In the genomic region with DNA sequence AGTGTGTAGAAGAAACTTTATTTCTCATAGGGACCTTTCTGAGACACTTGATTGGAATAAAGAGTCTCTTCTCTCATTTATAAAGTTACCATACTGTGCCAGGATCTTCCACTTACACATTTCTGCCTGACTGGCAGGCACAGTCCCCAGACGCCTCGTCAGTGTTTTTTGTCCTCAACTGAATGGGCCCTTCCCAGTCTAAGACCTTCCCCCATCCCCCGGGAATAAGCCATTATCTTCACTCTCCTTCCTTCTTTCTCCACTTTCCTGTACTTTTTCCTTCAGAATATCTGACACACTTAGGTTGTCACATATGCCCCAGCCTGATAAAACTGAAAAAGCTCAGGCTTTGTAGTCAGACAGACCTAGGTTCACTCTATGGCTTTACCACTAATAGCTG, we compare ENCODE assay signal across 2 cellular contexts.
TF ChIP-seq lines count a peak whose summit lies in the region.

No MANE protein-coding gene starts in this region.

TF ChIP-seq in IMR-90, 13 proteins besides CTCF, POLR2A, EP300 and RAD21:
- TF ChIP-seq MAFK (IDR thresholded peaks at IDR 0.05; ENCODE audit: low read depth, low read length): no peak
- TF ChIP-seq RFX5 (IDR thresholded peaks at IDR 0.05; ENCODE audit: low read depth, low read length): no peak
- TF ChIP-seq, protein P1, sequence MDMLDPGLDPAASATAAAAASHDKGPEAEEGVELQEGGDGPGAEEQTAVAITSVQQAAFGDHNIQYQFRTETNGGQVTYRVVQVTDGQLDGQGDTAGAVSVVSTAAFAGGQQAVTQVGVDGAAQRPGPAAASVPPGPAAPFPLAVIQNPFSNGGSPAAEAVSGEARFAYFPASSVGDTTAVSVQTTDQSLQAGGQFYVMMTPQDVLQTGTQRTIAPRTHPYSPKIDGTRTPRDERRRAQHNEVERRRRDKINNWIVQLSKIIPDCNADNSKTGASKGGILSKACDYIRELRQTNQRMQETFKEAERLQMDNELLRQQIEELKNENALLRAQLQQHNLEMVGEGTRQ (IDR thresholded peaks at IDR 0.05; ENCODE audit: low read depth, low read length): no peak

TF ChIP-seq in WTC11, 78 proteins besides CTCF, POLR2A, EP300 and RAD21:
- TF ChIP-seq GTF2I (CRISPR knock-in tag; conservative IDR thresholded peaks at IDR 0.05): no peak
- no peak for TF ChIP-seq FOXJ3 (CRISPR knock-in tag; IDR thresholded peaks at IDR 0.05; ENCODE audit: borderline replicate concordance)
- TF ChIP-seq, protein P2, sequence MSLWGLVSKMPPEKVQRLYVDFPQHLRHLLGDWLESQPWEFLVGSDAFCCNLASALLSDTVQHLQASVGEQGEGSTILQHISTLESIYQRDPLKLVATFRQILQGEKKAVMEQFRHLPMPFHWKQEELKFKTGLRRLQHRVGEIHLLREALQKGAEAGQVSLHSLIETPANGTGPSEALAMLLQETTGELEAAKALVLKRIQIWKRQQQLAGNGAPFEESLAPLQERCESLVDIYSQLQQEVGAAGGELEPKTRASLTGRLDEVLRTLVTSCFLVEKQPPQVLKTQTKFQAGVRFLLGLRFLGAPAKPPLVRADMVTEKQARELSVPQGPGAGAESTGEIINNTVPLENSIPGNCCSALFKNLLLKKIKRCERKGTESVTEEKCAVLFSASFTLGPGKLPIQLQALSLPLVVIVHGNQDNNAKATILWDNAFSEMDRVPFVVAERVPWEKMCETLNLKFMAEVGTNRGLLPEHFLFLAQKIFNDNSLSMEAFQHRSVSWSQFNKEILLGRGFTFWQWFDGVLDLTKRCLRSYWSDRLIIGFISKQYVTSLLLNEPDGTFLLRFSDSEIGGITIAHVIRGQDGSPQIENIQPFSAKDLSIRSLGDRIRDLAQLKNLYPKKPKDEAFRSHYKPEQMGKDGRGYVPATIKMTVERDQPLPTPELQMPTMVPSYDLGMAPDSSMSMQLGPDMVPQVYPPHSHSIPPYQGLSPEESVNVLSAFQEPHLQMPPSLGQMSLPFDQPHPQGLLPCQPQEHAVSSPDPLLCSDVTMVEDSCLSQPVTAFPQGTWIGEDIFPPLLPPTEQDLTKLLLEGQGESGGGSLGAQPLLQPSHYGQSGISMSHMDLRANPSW (CRISPR knock-in tag; conservative IDR thresholded peaks at IDR 0.05; ENCODE audit: low read depth): no peak
- TF ChIP-seq TEAD4 (CRISPR knock-in tag; IDR thresholded peaks at IDR 0.05): no peak
- TF ChIP-seq SMAD3 (CRISPR knock-in tag; IDR thresholded peaks at IDR 0.05; ENCODE audit: borderline replicate concordance): no peak
- TF ChIP-seq IRF2 (CRISPR knock-in tag; IDR thresholded peaks at IDR 0.05; ENCODE audit: borderline replicate concordance, low read depth): no peak
- TF ChIP-seq, protein P3, sequence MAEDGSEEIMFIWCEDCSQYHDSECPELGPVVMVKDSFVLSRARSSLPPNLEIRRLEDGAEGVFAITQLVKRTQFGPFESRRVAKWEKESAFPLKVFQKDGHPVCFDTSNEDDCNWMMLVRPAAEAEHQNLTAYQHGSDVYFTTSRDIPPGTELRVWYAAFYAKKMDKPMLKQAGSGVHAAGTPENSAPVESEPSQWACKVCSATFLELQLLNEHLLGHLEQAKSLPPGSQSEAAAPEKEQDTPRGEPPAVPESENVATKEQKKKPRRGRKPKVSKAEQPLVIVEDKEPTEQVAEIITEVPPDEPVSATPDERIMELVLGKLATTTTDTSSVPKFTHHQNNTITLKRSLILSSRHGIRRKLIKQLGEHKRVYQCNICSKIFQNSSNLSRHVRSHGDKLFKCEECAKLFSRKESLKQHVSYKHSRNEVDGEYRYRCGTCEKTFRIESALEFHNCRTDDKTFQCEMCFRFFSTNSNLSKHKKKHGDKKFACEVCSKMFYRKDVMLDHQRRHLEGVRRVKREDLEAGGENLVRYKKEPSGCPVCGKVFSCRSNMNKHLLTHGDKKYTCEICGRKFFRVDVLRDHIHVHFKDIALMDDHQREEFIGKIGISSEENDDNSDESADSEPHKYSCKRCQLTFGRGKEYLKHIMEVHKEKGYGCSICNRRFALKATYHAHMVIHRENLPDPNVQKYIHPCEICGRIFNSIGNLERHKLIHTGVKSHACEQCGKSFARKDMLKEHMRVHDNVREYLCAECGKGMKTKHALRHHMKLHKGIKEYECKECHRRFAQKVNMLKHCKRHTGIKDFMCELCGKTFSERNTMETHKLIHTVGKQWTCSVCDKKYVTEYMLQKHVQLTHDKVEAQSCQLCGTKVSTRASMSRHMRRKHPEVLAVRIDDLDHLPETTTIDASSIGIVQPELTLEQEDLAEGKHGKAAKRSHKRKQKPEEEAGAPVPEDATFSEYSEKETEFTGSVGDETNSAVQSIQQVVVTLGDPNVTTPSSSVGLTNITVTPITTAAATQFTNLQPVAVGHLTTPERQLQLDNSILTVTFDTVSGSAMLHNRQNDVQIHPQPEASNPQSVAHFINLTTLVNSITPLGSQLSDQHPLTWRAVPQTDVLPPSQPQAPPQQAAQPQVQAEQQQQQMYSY (CRISPR knock-in tag; IDR thresholded peaks at IDR 0.05): no peak
- no peak for TF ChIP-seq MYBL2 (CRISPR knock-in tag; IDR thresholded peaks at IDR 0.05)
- TF ChIP-seq, protein P1 (CRISPR knock-in tag; IDR thresholded peaks at IDR 0.05): no peak
- TF ChIP-seq, protein P4, sequence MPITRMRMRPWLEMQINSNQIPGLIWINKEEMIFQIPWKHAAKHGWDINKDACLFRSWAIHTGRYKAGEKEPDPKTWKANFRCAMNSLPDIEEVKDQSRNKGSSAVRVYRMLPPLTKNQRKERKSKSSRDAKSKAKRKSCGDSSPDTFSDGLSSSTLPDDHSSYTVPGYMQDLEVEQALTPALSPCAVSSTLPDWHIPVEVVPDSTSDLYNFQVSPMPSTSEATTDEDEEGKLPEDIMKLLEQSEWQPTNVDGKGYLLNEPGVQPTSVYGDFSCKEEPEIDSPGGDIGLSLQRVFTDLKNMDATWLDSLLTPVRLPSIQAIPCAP (CRISPR knock-in tag; IDR thresholded peaks at IDR 0.05): no peak
- no peak for TF ChIP-seq FOXP1 (CRISPR knock-in tag; IDR thresholded peaks at IDR 0.05; ENCODE audit: borderline replicate concordance)
- TF ChIP-seq, protein P5, sequence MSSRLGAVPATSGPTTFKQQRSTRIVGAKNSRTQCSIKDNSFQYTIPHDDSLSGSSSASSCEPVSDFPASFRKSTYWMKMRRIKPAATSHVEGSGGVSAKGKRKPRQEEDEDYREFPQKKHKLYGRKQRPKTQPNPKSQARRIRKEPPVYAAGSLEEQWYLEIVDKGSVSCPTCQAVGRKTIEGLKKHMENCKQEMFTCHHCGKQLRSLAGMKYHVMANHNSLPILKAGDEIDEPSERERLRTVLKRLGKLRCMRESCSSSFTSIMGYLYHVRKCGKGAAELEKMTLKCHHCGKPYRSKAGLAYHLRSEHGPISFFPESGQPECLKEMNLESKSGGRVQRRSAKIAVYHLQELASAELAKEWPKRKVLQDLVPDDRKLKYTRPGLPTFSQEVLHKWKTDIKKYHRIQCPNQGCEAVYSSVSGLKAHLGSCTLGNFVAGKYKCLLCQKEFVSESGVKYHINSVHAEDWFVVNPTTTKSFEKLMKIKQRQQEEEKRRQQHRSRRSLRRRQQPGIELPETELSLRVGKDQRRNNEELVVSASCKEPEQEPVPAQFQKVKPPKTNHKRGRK (CRISPR knock-in tag; IDR thresholded peaks at IDR 0.05; ENCODE audit: borderline replicate concordance): no peak
- TF ChIP-seq ZNF219 (CRISPR knock-in tag; IDR thresholded peaks at IDR 0.05; ENCODE audit: borderline replicate concordance): no peak
- TF ChIP-seq, protein P6, sequence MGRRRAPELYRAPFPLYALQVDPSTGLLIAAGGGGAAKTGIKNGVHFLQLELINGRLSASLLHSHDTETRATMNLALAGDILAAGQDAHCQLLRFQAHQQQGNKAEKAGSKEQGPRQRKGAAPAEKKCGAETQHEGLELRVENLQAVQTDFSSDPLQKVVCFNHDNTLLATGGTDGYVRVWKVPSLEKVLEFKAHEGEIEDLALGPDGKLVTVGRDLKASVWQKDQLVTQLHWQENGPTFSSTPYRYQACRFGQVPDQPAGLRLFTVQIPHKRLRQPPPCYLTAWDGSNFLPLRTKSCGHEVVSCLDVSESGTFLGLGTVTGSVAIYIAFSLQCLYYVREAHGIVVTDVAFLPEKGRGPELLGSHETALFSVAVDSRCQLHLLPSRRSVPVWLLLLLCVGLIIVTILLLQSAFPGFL (CRISPR knock-in tag; IDR thresholded peaks at IDR 0.05; ENCODE audit: borderline replicate concordance): no peak
- TF ChIP-seq ZNF317 (CRISPR knock-in tag; IDR thresholded peaks at IDR 0.05; ENCODE audit: borderline replicate concordance, low read depth): no peak
- TF ChIP-seq PRRX2 (CRISPR knock-in tag; IDR thresholded peaks at IDR 0.05): no peak
- TF ChIP-seq, protein P7, sequence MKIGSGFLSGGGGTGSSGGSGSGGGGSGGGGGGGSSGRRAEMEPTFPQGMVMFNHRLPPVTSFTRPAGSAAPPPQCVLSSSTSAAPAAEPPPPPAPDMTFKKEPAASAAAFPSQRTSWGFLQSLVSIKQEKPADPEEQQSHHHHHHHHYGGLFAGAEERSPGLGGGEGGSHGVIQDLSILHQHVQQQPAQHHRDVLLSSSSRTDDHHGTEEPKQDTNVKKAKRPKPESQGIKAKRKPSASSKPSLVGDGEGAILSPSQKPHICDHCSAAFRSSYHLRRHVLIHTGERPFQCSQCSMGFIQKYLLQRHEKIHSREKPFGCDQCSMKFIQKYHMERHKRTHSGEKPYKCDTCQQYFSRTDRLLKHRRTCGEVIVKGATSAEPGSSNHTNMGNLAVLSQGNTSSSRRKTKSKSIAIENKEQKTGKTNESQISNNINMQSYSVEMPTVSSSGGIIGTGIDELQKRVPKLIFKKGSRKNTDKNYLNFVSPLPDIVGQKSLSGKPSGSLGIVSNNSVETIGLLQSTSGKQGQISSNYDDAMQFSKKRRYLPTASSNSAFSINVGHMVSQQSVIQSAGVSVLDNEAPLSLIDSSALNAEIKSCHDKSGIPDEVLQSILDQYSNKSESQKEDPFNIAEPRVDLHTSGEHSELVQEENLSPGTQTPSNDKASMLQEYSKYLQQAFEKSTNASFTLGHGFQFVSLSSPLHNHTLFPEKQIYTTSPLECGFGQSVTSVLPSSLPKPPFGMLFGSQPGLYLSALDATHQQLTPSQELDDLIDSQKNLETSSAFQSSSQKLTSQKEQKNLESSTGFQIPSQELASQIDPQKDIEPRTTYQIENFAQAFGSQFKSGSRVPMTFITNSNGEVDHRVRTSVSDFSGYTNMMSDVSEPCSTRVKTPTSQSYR (CRISPR knock-in tag; IDR thresholded peaks at IDR 0.05): no peak
- no peak for TF ChIP-seq ZNF396 (CRISPR knock-in tag; IDR thresholded peaks at IDR 0.05; ENCODE audit: borderline replicate concordance)
- no peak for TF ChIP-seq NFATC4 (CRISPR knock-in tag; IDR thresholded peaks at IDR 0.05)
